ENCODE assay signal across 9 cellular contexts in genomic region chr6:25056130-25056529, GRCh38.
DNase-seq lines count a peak whose midpoint lies in the region; ATAC-seq and TF ChIP-seq lines count a peak whose summit lies in the region.
"Had no signal": no experiment of that assay in that cellular context is flagged by ENCODE, and none has a peak within 500 bp of the region (broad histone marks: within the 10 kb centered on the region; RNA-seq: fewer than 3 reads in every experiment).

No MANE protein-coding gene starts in this region.

- no peak overlapping the region for H3K4me2 ChIP-seq in neural progenitor cell

- H3K9ac ChIP-seq in neural progenitor cell = no peak overlapping the region

- H3K4me3 ChIP-seq in neural progenitor cell = no peak overlapping the region

- peak overlapping the region; percentile 51 for H3K4me3 Mint-ChIP-seq in activated T-cell treated with anti-CD3 and anti-CD28 coated beads, Interleukin-2, amount 50 U/mL, for 24 hours
- H3K4me3 Mint-ChIP-seq in neural progenitor cell = no peak overlapping the region
- H3K4me3 Mint-ChIP-seq: nephron had no signal

- H4K20me1 ChIP-seq in neural progenitor cell (ENCODE audit: low read depth) = no peaks in the 10 kb centered on the region

- H3K9me3 ChIP-seq in neural progenitor cell (ENCODE audit: low read depth) = no peaks in the 10 kb centered on the region

- H3K27me3 ChIP-seq in neural progenitor cell = no peaks in the 10 kb centered on the region

- peak; percentile 33 for DNase-seq in GF-D8 (lab: John Stamatoyannopoulos, UW)
- peak; percentile 89 for DNase-seq in KG1 (lab: John Stamatoyannopoulos, UW)
- DNase-seq in activated T-cell treated with anti-CD3 and anti-CD28 coated beads, Interleukin-2, amount 50 U/mL, for 24 hours = peak; percentile 52
- DNase-seq in stimulated activated naive CD4-positive, alpha-beta T cell (lab: John Stamatoyannopoulos, UW) = peak; percentile 9 to 80 (median 58)
- DNase-seq in neural progenitor cell (ENCODE audit: low spot score) = no peak
- no peak for DNase-seq in HK-2 (ENCODE audit: unreplicated experiment)
- DNase-seq in NCI-H82 treated with DMSO at 0.1 percent for 48 hours (lab: John Stamatoyannopoulos, UW; ENCODE audit: unreplicated experiment) = no peak

- no peaks in the 10 kb centered on the region for H3K36me3 ChIP-seq in neural progenitor cell

- peak; percentile 58 for ATAC-seq in GM21528 (IDR thresholded peaks at IDR 0.05; ENCODE audit: low FRiP score, unreplicated experiment)

- peaks cover 68% of the 10 kb centered on the region for H3K4me1 Mint-ChIP-seq in activated T-cell treated with anti-CD3 and anti-CD28 coated beads, Interleukin-2, amount 50 U/mL, for 24 hours (ENCODE audit: low read depth)
- peaks cover 10% of the 10 kb centered on the region for H3K4me1 Mint-ChIP-seq in neural progenitor cell

- peaks cover 9% of the 10 kb centered on the region for H3F3A ChIP-seq in neural progenitor cell (ENCODE audit: low read depth)

- TF ChIP-seq CTCF in neural progenitor cell (IDR thresholded peaks at IDR 0.05) = no peak

- peaks cover 9% of the 10 kb centered on the region for H3K4me1 ChIP-seq in neural progenitor cell

- no peaks in the 10 kb centered on the region for H3K79me2 ChIP-seq in neural progenitor cell (ENCODE audit: low read depth)

- H2AFZ ChIP-seq in neural progenitor cell (replicated peaks) = no peak overlapping the region

- H3K27me3 Mint-ChIP-seq in activated T-cell treated with anti-CD3 and anti-CD28 coated beads, Interleukin-2, amount 50 U/mL, for 24 hours = no peaks in the 10 kb centered on the region
- H3K27me3 Mint-ChIP-seq in neural progenitor cell (ENCODE audit: insufficient read depth, low read depth) = peaks cover 5% of the 10 kb centered on the region

- H3K36me3 Mint-ChIP-seq in activated T-cell treated with anti-CD3 and anti-CD28 coated beads, Interleukin-2, amount 50 U/mL, for 24 hours (ENCODE audit: low read depth) = no peaks in the 10 kb centered on the region
- H3K36me3 Mint-ChIP-seq in neural progenitor cell = no peaks in the 10 kb centered on the region

- H3K27ac ChIP-seq in neural progenitor cell = no peak overlapping the region

- peaks cover 2% of the 10 kb centered on the region for H3K9me3 Mint-ChIP-seq in activated T-cell treated with anti-CD3 and anti-CD28 coated beads, Interleukin-2, amount 50 U/mL, for 24 hours
- peaks cover 5% of the 10 kb centered on the region for H3K9me3 Mint-ChIP-seq in neural progenitor cell
- H3K9me3 Mint-ChIP-seq: nephron had no signal

- H3K27ac Mint-ChIP-seq in activated T-cell treated with anti-CD3 and anti-CD28 coated beads, Interleukin-2, amount 50 U/mL, for 24 hours = peak overlapping the region; percentile 84
- no peak overlapping the region for H3K27ac Mint-ChIP-seq in neural progenitor cell
- H3K27ac Mint-ChIP-seq: nephron had no signal

Comparison
In these comparisons a context has a peak if more than half of its experiments do, and no peak if none do; other contexts are left out.
1. DNase-seq: peak in GF-D8 (single experiment), KG1 (single experiment), activated T-cell treated with anti-CD3 and anti-CD28 coated beads, Interleukin-2, amount 50 U/mL, for 24 hours (single experiment) and stimulated activated naive CD4-positive, alpha-beta T cell (6 of 6); none in neural progenitor cell (single experiment), HK-2 (single experiment) and NCI-H82 treated with DMSO at 0.1 percent for 48 hours (single experiment).